Comparison of ENCODE assay signal across 4 cellular contexts in the genomic region with DNA sequence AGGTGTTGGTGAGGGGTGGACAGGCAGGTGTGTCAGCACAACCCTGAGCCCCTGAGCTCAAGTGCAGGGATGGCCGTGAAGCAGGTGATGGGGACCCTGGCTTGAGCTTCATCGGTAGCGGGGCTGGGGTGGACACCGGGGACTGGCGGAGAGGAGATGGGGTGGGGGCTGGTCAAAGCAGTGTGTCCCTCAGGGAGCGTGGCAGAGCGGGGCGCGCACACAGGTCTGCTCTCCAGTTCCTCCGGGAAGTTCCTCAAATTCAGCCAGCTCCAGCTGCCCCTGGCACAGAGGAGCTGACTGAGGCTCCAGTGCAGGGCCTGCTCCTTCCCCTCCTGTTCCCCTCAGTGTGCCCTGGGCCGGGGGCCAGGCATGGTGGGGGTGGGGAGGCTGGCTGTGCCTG. TPM values are rescaled to one million over a fixed set of nuclear protein-coding genes. Genes with fewer than 3 reads are reported as not detected.
"Had no signal": no experiment of that assay in that cellular context is flagged by ENCODE, and none has a peak within 500 bp of the region (broad histone marks: within the 10 kb centered on the region; RNA-seq: fewer than 3 reads in every experiment).

No MANE protein-coding gene starts in this region.

RNA-seq across cellular contexts. Expression of gene RIMBP3B, which starts 19.7 kb away (rescaled TPM):
- total RNA-seq: activated T-helper 2 cell treated with anti-CD3 and anti-CD28 coated beads, Interferon-gamma antibody, Interleukin-2, Interleukin-4, amounts not matched to agents 10 μg/mL and 5 μg/mL and 100 μg/mL, durations not matched to agents 14 hours and 24 hours and 36 hours; ascending aorta; bronchial epithelial cell; T-helper 17 cell had no signal
